In genomic region chr10:105658696-105659095, GRCh38 we compare ENCODE assay signal across 23 cellular contexts.
"Had no signal": no experiment of that assay in that cellular context is flagged by ENCODE, and none has a peak within 500 bp of the region (broad histone marks: within the 10 kb centered on the region; RNA-seq: fewer than 3 reads in every experiment).

No MANE protein-coding gene starts in this region.

- H3K4me3 ChIP-seq: SJSA1, SK-N-MC had no signal

- DNase-seq: IMR-90, Karpas-422, KG1, MV-4-11, NCI-H1048, NCI-H1105 treated with DMSO at 0.1 percent for 48 hours, NCI-H1417 treated with DMSO at 0.1 percent for 48 hours, NCI-H146, NCI-H187, NCI-H2029, NCI-H2081 treated with DMSO at 0.1 percent for 48 hours, NCI-H2171, NCI-H226, NCI-H446, NCI-H510A, NCI-H524 treated with DMSO at 0.1 percent for 48 hours, NCI-H69, NCI-H774, Right ventricle myocardium superior, RPMI8226, SIG-M5 had no signal
